ENCODE assay signal across 16 cellular contexts in the genomic region with DNA sequence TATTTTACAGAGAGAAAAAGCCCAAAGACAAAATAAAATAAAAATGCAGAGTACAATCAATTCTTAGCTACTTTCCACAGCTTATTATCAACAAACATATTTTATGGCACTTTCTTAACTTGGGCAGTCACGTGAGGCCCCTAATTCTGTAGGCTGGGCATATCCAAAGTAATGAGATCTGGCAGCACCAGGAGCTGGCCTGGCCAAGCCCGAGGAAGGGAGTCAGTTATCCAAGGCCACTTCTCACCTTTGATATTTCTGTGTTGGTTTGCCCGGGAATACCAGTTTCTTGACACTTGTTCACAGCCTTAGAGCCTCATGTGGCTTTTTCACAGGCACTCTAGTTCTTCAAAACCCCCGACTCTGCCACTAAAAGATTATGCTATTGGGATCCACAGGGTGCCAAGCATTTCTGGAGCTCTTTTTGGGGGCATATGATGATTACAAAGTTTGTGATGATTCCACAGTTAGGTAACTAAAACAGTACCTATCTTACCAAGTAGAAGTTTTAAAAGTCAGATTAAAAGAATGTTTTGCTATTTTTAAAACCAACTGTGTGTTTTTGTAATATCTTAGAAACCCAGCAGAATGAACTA.
"Had no signal": no experiment of that assay in that cellular context is flagged by ENCODE, and none has a peak within 500 bp of the region (broad histone marks: within the 10 kb centered on the region; RNA-seq: fewer than 3 reads in every experiment).

No MANE protein-coding gene starts in this region.

- ATAC-seq: gastroesophageal sphincter; lower lobe of right lung; naive thymus-derived CD8-positive, alpha-beta T cell had no signal

- H3K9me3 Mint-ChIP-seq: naive thymus-derived CD8-positive, alpha-beta T cell had no signal

- H3K36me3 ChIP-seq: gastroesophageal sphincter, left ventricle myocardium inferior, lower lobe of right lung, neutrophil, ovary, thyroid gland had no signal

- H3K36me3 Mint-ChIP-seq: naive thymus-derived CD8-positive, alpha-beta T cell had no signal

- DNase-seq: dermis blood vessel endothelial cell; esophagus squamous epithelium; foreskin fibroblast; glutamatergic neuron; islet precursor cell; left ventricle myocardium inferior; lower lobe of right lung; naive thymus-derived CD8-positive, alpha-beta T cell; ovary; stimulated activated CD4-positive, alpha-beta T cell treated with anti-CD3 and anti-CD28 coated beads, Interleukin-2, amount 100 ng/mL, for 48 hours; stimulated activated naive CD4-positive, alpha-beta T cell treated with Interleukin-2 at 50 U/mL for 16 hours; thyroid gland had no signal

- H3K27me3 ChIP-seq: esophagus squamous epithelium, gastroesophageal sphincter, ovary, thyroid gland had no signal

- H3K4me1 ChIP-seq: thyroid gland had no signal

- H3K9me3 ChIP-seq: esophagus squamous epithelium, gastroesophageal sphincter, left ventricle myocardium inferior, lower lobe of right lung, neutrophil, ovary, thyroid gland had no signal

- H3K4me3 ChIP-seq: esophagus squamous epithelium, gastroesophageal sphincter, left ventricle myocardium inferior, lower lobe of right lung, ovary, smooth muscle cell, thyroid gland had no signal

- H3K27ac Mint-ChIP-seq: naive thymus-derived CD8-positive, alpha-beta T cell; progenitor cell of endocrine pancreas had no signal

- H3K27ac ChIP-seq: esophagus squamous epithelium, gastroesophageal sphincter, left ventricle myocardium inferior, lower lobe of right lung, neutrophil, ovary, thyroid gland had no signal
